ENCODE assay signal across 8 cellular contexts in the genomic region with DNA sequence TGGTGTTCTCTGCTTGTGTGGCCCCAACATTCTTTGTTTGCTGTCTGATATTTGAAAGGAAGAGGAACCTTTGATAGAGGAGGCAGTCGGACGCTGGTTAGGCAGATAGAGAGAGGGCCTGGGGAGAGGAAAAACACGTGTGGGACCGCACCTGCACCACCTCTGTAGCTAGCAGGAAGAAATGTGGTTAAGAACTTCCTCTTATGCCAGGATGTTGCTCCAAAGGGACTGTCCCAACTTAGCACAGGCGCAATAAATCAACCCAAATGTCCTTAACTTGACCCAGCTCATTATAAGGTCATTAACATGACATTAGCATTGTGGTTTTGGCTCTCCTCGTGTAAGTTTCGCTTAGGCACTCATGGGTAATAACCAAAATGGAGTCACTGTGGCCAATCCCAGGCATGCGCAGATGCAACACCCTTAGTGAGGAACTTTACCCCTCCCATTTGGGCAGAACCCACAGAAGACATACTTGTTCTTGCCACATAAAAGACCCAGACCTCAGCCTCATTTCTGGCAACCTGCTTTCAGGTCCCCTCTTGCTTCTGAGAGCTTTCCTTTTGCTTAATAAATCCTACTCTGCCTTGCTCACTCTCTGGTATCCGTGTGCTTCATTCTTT. TPM values are rescaled to one million over a fixed set of nuclear protein-coding genes. Genes with fewer than 3 reads are reported as not detected.
DNase-seq lines count a peak whose midpoint lies in the region; ATAC-seq, FAIRE-seq and TF ChIP-seq lines count a peak whose summit lies in the region.
"Not testable (repeated sequence)": the region's sequence is repeated elsewhere in the genome, so short reads cannot be mapped to it uniquely, and the experiment has no call there.

No MANE protein-coding gene starts in this region.

- intact Hi-C loops in activated CD4-positive, alpha-beta memory T cell treated with anti-CD3 and anti-CD28 coated beads for 36 hours (cut with micrococcal nuclease) = not testable (repeated sequence)

- H3K27ac Mint-ChIP-seq in activated CD4-positive, alpha-beta memory T cell treated with anti-CD3 and anti-CD28 coated beads for 36 hours = not testable (repeated sequence)

- CTCF ChIA-PET in activated CD4-positive, alpha-beta memory T cell treated with anti-CD3 and anti-CD28 coated beads for 36 hours (lab: Charles Lee) = interaction anchor here (0.7 kb wide), 1 partner anchor 24 kb away, joined by 3 read pairs; no protein-coding TSS in a partner anchor

- not testable (repeated sequence) for H3K4me3 Mint-ChIP-seq in activated CD4-positive, alpha-beta memory T cell treated with anti-CD3 and anti-CD28 coated beads for 36 hours

- ATAC-seq in GM18502 (IDR thresholded peaks at IDR 0.05; ENCODE audit: poor library complexity, unreplicated experiment) (peak; percentile 36), GM19438 (IDR thresholded peaks at IDR 0.05; ENCODE audit: low read depth, unreplicated experiment) (peak; percentile 61), HG02571 (IDR thresholded peaks at IDR 0.05; ENCODE audit: unreplicated experiment) (peak; percentile 42), HG03095 (IDR thresholded peaks at IDR 0.05; ENCODE audit: unreplicated experiment) (peak; percentile 56), HG03575 (IDR thresholded peaks at IDR 0.05; ENCODE audit: extremely low read depth, insufficient number of reproducible peaks, low FRiP score, unreplicated experiment) (peak; percentile 49)

- not testable (repeated sequence) for TF ChIP-seq CTCF in bronchial epithelial cell (IDR thresholded peaks at IDR 0.05; ENCODE audit: insufficient read depth, low read length, severe bottlenecking)

- H3K4me1 Mint-ChIP-seq in activated CD4-positive, alpha-beta memory T cell treated with anti-CD3 and anti-CD28 coated beads for 36 hours (ENCODE audit: low read depth) = not testable (repeated sequence)

- H3K4me3 ChIP-seq in bronchial epithelial cell (ENCODE audit: low read depth, low read length) = not testable (repeated sequence)

- H3K9me3 Mint-ChIP-seq in activated CD4-positive, alpha-beta memory T cell treated with anti-CD3 and anti-CD28 coated beads for 36 hours = not testable (repeated sequence)

- not testable (repeated sequence) for H3K27me3 Mint-ChIP-seq in activated CD4-positive, alpha-beta memory T cell treated with anti-CD3 and anti-CD28 coated beads for 36 hours

- H3K27me3 ChIP-seq in bronchial epithelial cell (ENCODE audit: control insufficient read depth, insufficient read depth, low read length) = not testable (repeated sequence)

- POLR2A ChIA-PET in activated CD4-positive, alpha-beta memory T cell treated with anti-CD3 and anti-CD28 coated beads for 36 hours (lab: Charles Lee) = interaction anchor here (0.8 kb wide), 1 partner anchor 73 kb away, joined by 3 read pairs; a partner anchor contains a TSS

- H3K36me3 Mint-ChIP-seq in activated CD4-positive, alpha-beta memory T cell treated with anti-CD3 and anti-CD28 coated beads for 36 hours = not testable (repeated sequence)

- DNase-seq in activated CD4-positive, alpha-beta memory T cell treated with anti-CD3 and anti-CD28 coated beads for 36 hours = peak; percentile 59
- not testable (repeated sequence) for DNase-seq in bronchial epithelial cell (ENCODE audit: low read depth)
- DNase-seq in stimulated activated CD8-positive, alpha-beta memory T cell treated with anti-CD3 and anti-CD28 coated beads, Interleukin-4, amount 100 ng/mL, for 24 hours (ENCODE audit: low read depth) = peak; percentile 3

- H3K36me3 ChIP-seq in bronchial epithelial cell (ENCODE audit: control insufficient read depth, insufficient read depth, low read length) = not testable (repeated sequence)

- FAIRE-seq in bronchial epithelial cell (lab: Jason Lieb, UNC) = peak; percentile 28

RNA-seq across cellular contexts. Expression of a gene that starts 1.4 kb away (rescaled TPM):
- total RNA-seq in activated CD4-positive, alpha-beta memory T cell treated with anti-CD3 and anti-CD28 coated beads for 36 hours = 1 to 10 TPM; 6.9 to 7.4 TPM
- total RNA-seq in bronchial epithelial cell = 6.8 and 8.6 TPM in 2 replicates
